ENCODE assay signal across 10 cellular contexts in genomic region chr14:75831971-75832370, GRCh38.
DNase-seq lines count a peak whose midpoint lies in the region; ATAC-seq and TF ChIP-seq lines count a peak whose summit lies in the region.
"Had no signal": no experiment of that assay in that cellular context is flagged by ENCODE, and none has a peak within 500 bp of the region (broad histone marks: within the 10 kb centered on the region; RNA-seq: fewer than 3 reads in every experiment).

No MANE protein-coding gene starts in this region.

- no TSS peak for BruUV-seq in Panc1 (replicated peaks; lab: Mats Ljungman, UMichigan)

- H3K4me3 Mint-ChIP-seq in activated CD4-positive, alpha-beta T cell treated with anti-CD3 and anti-CD28 coated beads, Interleukin-2, amount 10 ng/mL, durations not matched to agents 7 days and 5 days, result no peak overlapping the region
- H3K4me3 Mint-ChIP-seq in type B pancreatic cell, result peak overlapping the region; percentile 17

- no peaks in the 10 kb centered on the region for H3K9me3 ChIP-seq in Panc1 (ENCODE audit: control insufficient read depth, insufficient read depth, low read depth, low read length)
- H3K9me3 ChIP-seq: thyroid gland had no signal

- CTCF ChIA-PET in activated CD4-positive, alpha-beta T cell treated with anti-CD3 and anti-CD28 coated beads, Interleukin-2, amount 10 ng/mL, durations not matched to agents 7 days and 5 days (lab: Charles Lee), result interaction anchor here (0.6 to 1.2 kb wide), 2 partner anchors 122 to 151 kb away, joined by 3 read pairs; no protein-coding TSS in a partner anchor
- CTCF ChIA-PET in Panc1 (lab: Charles Lee), result no interaction called here

- no peaks in the 10 kb centered on the region for H3K9me3 Mint-ChIP-seq in activated CD4-positive, alpha-beta T cell treated with anti-CD3 and anti-CD28 coated beads, Interleukin-2, amount 10 ng/mL, durations not matched to agents 7 days and 5 days
- no peaks in the 10 kb centered on the region for H3K9me3 Mint-ChIP-seq in type B pancreatic cell

- peak overlapping the region; percentile 90 for H3K27ac Mint-ChIP-seq in activated CD4-positive, alpha-beta T cell treated with anti-CD3 and anti-CD28 coated beads, Interleukin-2, amount 10 ng/mL, durations not matched to agents 7 days and 5 days
- peak overlapping the region; percentile 25 for H3K27ac Mint-ChIP-seq in type B pancreatic cell

- DNase-seq in activated CD4-positive, alpha-beta T cell treated with anti-CD3 and anti-CD28 coated beads, Interleukin-2, amount 10 ng/mL, durations not matched to agents 7 days and 5 days, result no peak
- no peak for DNase-seq in activated CD4-positive, alpha-beta T cell treated with anti-CD3 and anti-CD28 coated beads, Interleukin-2, amount 50 U/mL, for 4 hours
- DNase-seq in Panc1 (ENCODE audit: low read depth, low spot score), result peak; percentile 50
- DNase-seq in foreskin keratinocyte, result peak; percentile 36 to 62
- no peak for DNase-seq in type B pancreatic cell (ENCODE audit: extremely low spot score, unreplicated experiment)
- DNase-seq in SKM-1 (lab: John Stamatoyannopoulos, UW; ENCODE audit: unreplicated experiment), result no peak
- no peak for DNase-seq in AML-193 (lab: John Stamatoyannopoulos, UW)
- no peak for DNase-seq in NCI-H524 treated with DMSO at 0.1 percent for 48 hours (lab: John Stamatoyannopoulos, UW)
- DNase-seq: MM.1S had no signal

- H3K27me3 Mint-ChIP-seq in activated CD4-positive, alpha-beta T cell treated with anti-CD3 and anti-CD28 coated beads, Interleukin-2, amount 10 ng/mL, durations not matched to agents 7 days and 5 days, result no peaks in the 10 kb centered on the region
- H3K27me3 Mint-ChIP-seq in type B pancreatic cell, result no peaks in the 10 kb centered on the region

- in situ Hi-C loops in Panc1 (cut with HindIII; ENCODE audit: low pct_unique_long_range_greater_than_20kb, low sequenced_read_pairs), result no loop called here

- H3K4me1 ChIP-seq in Panc1 (ENCODE audit: control insufficient read depth, insufficient read depth, low read length), result peaks cover 5% of the 10 kb centered on the region
- H3K4me1 ChIP-seq in foreskin keratinocyte, result peaks cover 8% of the 10 kb centered on the region

- peak overlapping the region; percentile 48; the same call in 1 of the 2 replicates for H3K27ac ChIP-seq in Panc1 (ENCODE audit: low read length)
- H3K27ac ChIP-seq in foreskin keratinocyte, result no peak overlapping the region
- H3K27ac ChIP-seq: thyroid gland had no signal

- POLR2A ChIA-PET in activated CD4-positive, alpha-beta T cell treated with anti-CD3 and anti-CD28 coated beads, Interleukin-2, amount 10 ng/mL, durations not matched to agents 7 days and 5 days (lab: Charles Lee), result no interaction called here
- POLR2A ChIA-PET in Panc1 (lab: Charles Lee), result no interaction called here

- ATAC-seq in Panc1 (peak; percentile 77; the same call in 1 of the 2 replicates), foreskin keratinocyte (peak; percentile 58)

- intact Hi-C loops in Panc1 (cut with micrococcal nuclease; ENCODE audit: unreplicated experiment), result no loop called here

- H3K4me1 Mint-ChIP-seq in activated CD4-positive, alpha-beta T cell treated with anti-CD3 and anti-CD28 coated beads, Interleukin-2, amount 10 ng/mL, durations not matched to agents 7 days and 5 days, result peaks cover 29% of the 10 kb centered on the region
- peaks cover 30% of the 10 kb centered on the region for H3K4me1 Mint-ChIP-seq in type B pancreatic cell (ENCODE audit: unreplicated experiment)

- peak overlapping the region in 1 of 2 experiments; percentile 27; a peak in 2 of 4 replicates for H3K4me3 ChIP-seq in Panc1 (ENCODE audit: low read depth in 2 of 2, low read length in 2 of 2)
- H3K4me3 ChIP-seq: thyroid gland had no signal

- H3K36me3 Mint-ChIP-seq in activated CD4-positive, alpha-beta T cell treated with anti-CD3 and anti-CD28 coated beads, Interleukin-2, amount 10 ng/mL, durations not matched to agents 7 days and 5 days (ENCODE audit: low read depth), result peaks cover 15% of the 10 kb centered on the region
- H3K36me3 Mint-ChIP-seq in type B pancreatic cell, result peaks cover 4% of the 10 kb centered on the region

- H3K36me3 ChIP-seq in Panc1 (ENCODE audit: control insufficient read depth, insufficient read depth, low read length), result no peaks in the 10 kb centered on the region
- H3K36me3 ChIP-seq: thyroid gland had no signal

- no peaks in the 10 kb centered on the region for H3K27me3 ChIP-seq in Panc1 (ENCODE audit: control insufficient read depth, insufficient read depth, low read length)
- no peaks in the 10 kb centered on the region for H3K27me3 ChIP-seq in foreskin keratinocyte
- H3K27me3 ChIP-seq: thyroid gland had no signal

- no peak for TF ChIP-seq CTCF in Panc1 (IDR thresholded peaks at IDR 0.05)
- no peak for TF ChIP-seq CTCF in foreskin keratinocyte (conservative IDR thresholded peaks at IDR 0.05)
- no peak for TF ChIP-seq CTCF in type B pancreatic cell (conservative IDR thresholded peaks at IDR 0.05)

Comparison
In these comparisons a context has a peak if more than half of its experiments do, and no peak if none do; other contexts are left out.
1. DNase-seq: peak in Panc1 (single experiment) and foreskin keratinocyte (2 of 2); none in activated CD4-positive, alpha-beta T cell treated with anti-CD3 and anti-CD28 coated beads, Interleukin-2, amount 10 ng/mL, durations not matched to agents 7 days and 5 days (single experiment), activated CD4-positive, alpha-beta T cell treated with anti-CD3 and anti-CD28 coated beads, Interleukin-2, amount 50 U/mL, for 4 hours (0 of 2), type B pancreatic cell (single experiment), SKM-1 (single experiment), AML-193 (0 of 2) and NCI-H524 treated with DMSO at 0.1 percent for 48 hours (single experiment).